Comparison of ENCODE assay signal across 9 cellular contexts in the genomic region with DNA sequence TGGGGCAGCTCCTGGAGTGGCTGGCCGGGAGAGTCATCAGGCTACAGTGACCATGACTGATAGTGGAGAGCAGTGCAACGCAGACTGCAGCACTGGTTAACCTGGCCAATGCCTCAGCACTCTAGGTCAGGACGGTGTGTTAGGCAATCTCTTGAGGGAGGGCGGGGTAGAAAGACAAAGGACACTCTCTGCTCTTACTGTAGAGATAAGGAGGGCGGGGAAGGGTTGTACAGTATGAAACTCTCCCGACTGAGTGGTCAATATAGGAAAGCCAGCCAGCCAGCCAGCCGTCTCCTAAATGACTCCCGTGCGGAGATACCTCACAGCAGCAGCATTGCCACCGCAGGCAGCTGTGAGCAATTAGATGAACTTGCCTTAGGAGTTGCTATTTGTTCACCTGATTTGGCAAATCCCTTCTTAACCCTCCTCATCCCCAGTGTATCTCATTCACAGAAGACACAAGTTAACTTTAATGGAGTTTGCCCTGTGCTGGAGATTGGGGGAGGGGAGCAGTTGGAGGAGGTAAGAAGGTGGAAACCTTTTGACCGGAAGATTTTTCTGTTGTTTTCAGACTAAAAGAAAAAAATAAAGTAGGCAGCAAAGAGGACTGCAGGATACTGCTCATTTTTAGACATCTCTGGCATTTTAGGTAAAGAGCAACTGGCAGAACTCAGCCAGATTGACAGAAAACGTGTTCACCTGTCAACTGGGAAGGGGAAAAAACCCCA.
DNase-seq lines count a peak whose midpoint lies in the region; ATAC-seq and TF ChIP-seq lines count a peak whose summit lies in the region.
"Had no signal": no experiment of that assay in that cellular context is flagged by ENCODE, and none has a peak within 500 bp of the region (broad histone marks: within the 10 kb centered on the region; RNA-seq: fewer than 3 reads in every experiment).

No MANE protein-coding gene starts in this region.

- H4K20me1 ChIP-seq in H9 (ENCODE audit: control insufficient read depth, insufficient read depth, insufficient read length), result no peaks in the 10 kb centered on the region

- no peak overlapping the region for H3K14ac ChIP-seq in H9 (ENCODE audit: insufficient read depth, low read length)

- peaks cover 65% of the 10 kb centered on the region for H3K27me3 Mint-ChIP-seq in H9 (ENCODE audit: low read depth)

- H3K4ac ChIP-seq in H9 (ENCODE audit: low read depth, low read length), result no peak overlapping the region

- H3K4me1 Mint-ChIP-seq in H9, result peaks cover 20 to 22% of the 10 kb centered on the region in 2 experiments

- H3K27ac ChIP-seq in H9 (ENCODE audit: insufficient read length, low read depth, low read length), result no peak overlapping the region
- no peak overlapping the region for H3K27ac ChIP-seq in parathyroid adenoma

- DNase-seq in H9, result peak; percentile 53
- DNase-seq in NCI-H82 treated with DMSO at 0.1 percent for 48 hours (lab: John Stamatoyannopoulos, UW; ENCODE audit: unreplicated experiment), result peak; percentile 31
- no peak for DNase-seq in erythroblast (lab: John Stamatoyannopoulos, UW)

- no peak for TF ChIP-seq CTCF in H9 (conservative IDR thresholded peaks at IDR 0.05)
- TF ChIP-seq CTCF in parathyroid adenoma (IDR thresholded peaks at IDR 0.05), result no peak

- no peak overlapping the region for H2AK5ac ChIP-seq in H9 (ENCODE audit: insufficient read length, low read length)

- H3K9ac ChIP-seq in H9 (ENCODE audit: extremely low read depth, insufficient read length, low read length) (no peak overlapping the region), parathyroid adenoma (no peak overlapping the region)

- peaks cover 11% of the 10 kb centered on the region for H3K23me2 ChIP-seq in H9 (ENCODE audit: insufficient read length, low read depth, low read length, poor library complexity, severe bottlenecking)

- H3K36me3 Mint-ChIP-seq in H9 (ENCODE audit: insufficient read depth in 1 of 3, low read depth in 3 of 3), result no peaks in the 10 kb centered on the region; a peak in 1 of 7 replicates

- no peak overlapping the region for H2BK120ac ChIP-seq in H9 (ENCODE audit: low read depth, low read length, poor library complexity, severe bottlenecking)

- no peak overlapping the region for H4K8ac ChIP-seq in H9 (replicated peaks; ENCODE audit: insufficient read length, low read depth, low read length)

- no peak overlapping the region for H3K4me3 ChIP-seq in parathyroid adenoma (ENCODE audit: low read depth, low read length)

- H2BK15ac ChIP-seq in H9 (ENCODE audit: low read depth, low read length), result no peak overlapping the region

- ATAC-seq in esophagus mucosa (peak; percentile 67), GM19035 (IDR thresholded peaks at IDR 0.05; ENCODE audit: unreplicated experiment) (no peak), HG03095 (IDR thresholded peaks at IDR 0.05; ENCODE audit: unreplicated experiment) (no peak), GM21825 (IDR thresholded peaks at IDR 0.05; ENCODE audit: unreplicated experiment) (no peak)

- H2BK5ac ChIP-seq in H9 (ENCODE audit: insufficient read length, low read length), result no peak overlapping the region

- no peak for TF ChIP-seq POLR2A in erythroblast (IDR thresholded peaks at IDR 0.05; ENCODE audit: low read length)

- no peak overlapping the region for H3K18ac ChIP-seq in H9 (ENCODE audit: insufficient read length, low read depth, low read length)

- H3K4me3 Mint-ChIP-seq in H9, result peak overlapping the region; percentile 68 to 89

- H3K4me2 ChIP-seq in H9 (ENCODE audit: insufficient read depth, insufficient read length, low read length) (peak overlapping the region; percentile 80), parathyroid adenoma (ENCODE audit: low read length) (peak overlapping the region; percentile 46)

- no peak overlapping the region for H3K23ac ChIP-seq in H9 (ENCODE audit: insufficient read length, low read depth, low read length)

- peaks cover 2% of the 10 kb centered on the region; the same call in 1 of the 2 replicates for H3K4me1 ChIP-seq in H9 (ENCODE audit: insufficient read depth, low read length)
- H3K4me1 ChIP-seq in parathyroid adenoma, result no peaks in the 10 kb centered on the region

- no peak overlapping the region for H3K27ac Mint-ChIP-seq in H9
- H3K27ac Mint-ChIP-seq: activated T-helper 2 cell treated with anti-CD3 and anti-CD28 coated beads, Interferon-gamma antibody, Interleukin-2, Interleukin-4, amounts not matched to agents 10 μg/mL and 5 μg/mL and 100 μg/mL, durations not matched to agents 14 hours and 24 hours and 36 hours had no signal

- no peaks in the 10 kb centered on the region for H3K9me3 Mint-ChIP-seq in H9
- H3K9me3 Mint-ChIP-seq: activated T-helper 2 cell treated with anti-CD3 and anti-CD28 coated beads, Interferon-gamma antibody, Interleukin-2, Interleukin-4, amounts not matched to agents 10 μg/mL and 5 μg/mL and 100 μg/mL, durations not matched to agents 14 hours and 24 hours and 36 hours had no signal

- no CpG with 5 or more reads among the region's 12 CpGs for WGBS in H9 (ENCODE audit: extremely low coverage, insufficient read length, low lambda C conversion rate)

- H3T11ph ChIP-seq in H9 (ENCODE audit: low read length), result no peak overlapping the region

- H3K27me3 ChIP-seq in H9 (ENCODE audit: insufficient read depth, low read length) (peaks cover 6% of the 10 kb centered on the region; the same call in 1 of the 2 replicates), parathyroid adenoma (ENCODE audit: control insufficient read depth, insufficient read depth, low read length) (no peaks in the 10 kb centered on the region)

- no peak overlapping the region for H2AFZ ChIP-seq in H9 (ENCODE audit: low read length)
- no peak overlapping the region for H2AFZ ChIP-seq in parathyroid adenoma

- no peak overlapping the region for H3K56ac ChIP-seq in H9 (ENCODE audit: insufficient read length, low read depth, low read length)

- no peaks in the 10 kb centered on the region for H3K36me3 ChIP-seq in parathyroid adenoma (ENCODE audit: control insufficient read depth, insufficient read depth, low read length)

- H3K9me3 ChIP-seq in H9 (ENCODE audit: control insufficient read depth, low read depth, low read length) (no peaks in the 10 kb centered on the region), parathyroid adenoma (ENCODE audit: control insufficient read depth, low read length) (no peaks in the 10 kb centered on the region)

- no peak overlapping the region for H2BK12ac ChIP-seq in H9 (ENCODE audit: insufficient read length, low read depth, low read length)

- no peak overlapping the region for H4K91ac ChIP-seq in H9 (ENCODE audit: insufficient read length, low read depth, low read length)

- H4K5ac ChIP-seq in H9 (ENCODE audit: insufficient read length, low read depth, low read length), result no peak overlapping the region

- H3K79me1 ChIP-seq in H9 (ENCODE audit: insufficient read depth, low read depth, low read length, poor library complexity, severe bottlenecking), result no peaks in the 10 kb centered on the region

- H2BK20ac ChIP-seq in H9 (ENCODE audit: low read depth, low read length, poor library complexity, severe bottlenecking), result no peak overlapping the region

- H3K79me2 ChIP-seq in H9 (ENCODE audit: insufficient read depth, low read length), result no peaks in the 10 kb centered on the region
- H3K79me2 ChIP-seq in parathyroid adenoma, result no peaks in the 10 kb centered on the region

Comparison
In these comparisons a context has a peak if more than half of its experiments do, and no peak if none do; other contexts are left out.
1. DNase-seq: peak in H9 (single experiment) and NCI-H82 treated with DMSO at 0.1 percent for 48 hours (single experiment); none in erythroblast (0 of 2).